1 cellular context compared by ENCODE assay signal in genomic region chr1:168833801-168834224, GRCh38.
TF ChIP-seq lines count a peak whose summit lies in the region.

No MANE protein-coding gene starts in this region.

TF ChIP-seq in H1, 55 proteins besides CTCF, POLR2A, EP300 and RAD21:
- TF ChIP-seq ATF2 (IDR thresholded peaks at IDR 0.05; ENCODE audit: low read length) (no peak), SP1 (IDR thresholded peaks at IDR 0.05; ENCODE audit: low read depth, low read length) (no peak), KDM5A (IDR thresholded peaks at IDR 0.05; ENCODE audit: low read length) (no peak)
